Comparison of ENCODE assay signal across 1 cellular context in the genomic region with DNA sequence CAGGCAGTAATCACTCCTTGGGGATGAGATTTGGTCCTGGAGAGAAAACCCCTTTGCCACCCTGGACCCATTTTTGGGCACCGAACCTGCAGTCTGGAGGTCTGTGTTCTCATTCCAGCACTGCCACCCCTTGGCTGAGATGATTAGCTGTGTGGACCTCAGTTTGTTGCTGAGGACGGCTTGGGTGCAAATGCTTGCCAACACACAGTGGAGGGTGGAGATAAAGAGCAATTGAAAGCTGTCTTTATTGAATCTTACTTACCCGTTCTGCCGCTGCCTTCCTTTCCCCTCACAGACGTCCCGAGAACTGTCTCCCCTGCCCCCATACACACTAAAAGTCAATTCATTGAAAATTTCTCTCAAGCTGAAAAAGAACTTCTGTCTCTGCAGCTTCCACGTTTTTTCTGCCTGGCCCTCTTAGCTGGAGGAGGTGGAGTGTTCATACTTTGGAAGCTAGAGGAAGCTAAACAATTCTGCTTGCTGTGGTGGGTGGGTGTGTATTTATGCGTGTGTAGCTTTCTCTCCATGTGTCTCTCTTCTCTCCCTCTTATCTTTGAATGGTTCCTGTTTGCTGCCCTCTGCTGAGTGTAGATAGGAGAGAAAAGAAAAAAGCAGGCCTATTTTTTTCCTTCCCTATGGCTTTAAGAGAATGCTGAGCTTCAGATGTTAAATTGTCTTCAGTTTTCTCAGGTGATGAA.
TF ChIP-seq lines count a peak whose summit lies in the region.

No MANE protein-coding gene starts in this region.

TF ChIP-seq in GM23338, 12 proteins besides CTCF, POLR2A, EP300 and RAD21 (continued from another document):
- TF ChIP-seq, protein P1, sequence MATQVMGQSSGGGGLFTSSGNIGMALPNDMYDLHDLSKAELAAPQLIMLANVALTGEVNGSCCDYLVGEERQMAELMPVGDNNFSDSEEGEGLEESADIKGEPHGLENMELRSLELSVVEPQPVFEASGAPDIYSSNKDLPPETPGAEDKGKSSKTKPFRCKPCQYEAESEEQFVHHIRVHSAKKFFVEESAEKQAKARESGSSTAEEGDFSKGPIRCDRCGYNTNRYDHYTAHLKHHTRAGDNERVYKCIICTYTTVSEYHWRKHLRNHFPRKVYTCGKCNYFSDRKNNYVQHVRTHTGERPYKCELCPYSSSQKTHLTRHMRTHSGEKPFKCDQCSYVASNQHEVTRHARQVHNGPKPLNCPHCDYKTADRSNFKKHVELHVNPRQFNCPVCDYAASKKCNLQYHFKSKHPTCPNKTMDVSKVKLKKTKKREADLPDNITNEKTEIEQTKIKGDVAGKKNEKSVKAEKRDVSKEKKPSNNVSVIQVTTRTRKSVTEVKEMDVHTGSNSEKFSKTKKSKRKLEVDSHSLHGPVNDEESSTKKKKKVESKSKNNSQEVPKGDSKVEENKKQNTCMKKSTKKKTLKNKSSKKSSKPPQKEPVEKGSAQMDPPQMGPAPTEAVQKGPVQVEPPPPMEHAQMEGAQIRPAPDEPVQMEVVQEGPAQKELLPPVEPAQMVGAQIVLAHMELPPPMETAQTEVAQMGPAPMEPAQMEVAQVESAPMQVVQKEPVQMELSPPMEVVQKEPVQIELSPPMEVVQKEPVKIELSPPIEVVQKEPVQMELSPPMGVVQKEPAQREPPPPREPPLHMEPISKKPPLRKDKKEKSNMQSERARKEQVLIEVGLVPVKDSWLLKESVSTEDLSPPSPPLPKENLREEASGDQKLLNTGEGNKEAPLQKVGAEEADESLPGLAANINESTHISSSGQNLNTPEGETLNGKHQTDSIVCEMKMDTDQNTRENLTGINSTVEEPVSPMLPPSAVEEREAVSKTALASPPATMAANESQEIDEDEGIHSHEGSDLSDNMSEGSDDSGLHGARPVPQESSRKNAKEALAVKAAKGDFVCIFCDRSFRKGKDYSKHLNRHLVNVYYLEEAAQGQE (IDR thresholded peaks at IDR 0.05; ENCODE audit: unreplicated experiment), result no peak
- no peak for TF ChIP-seq JUNB (IDR thresholded peaks at IDR 0.05; ENCODE audit: unreplicated experiment)
- TF ChIP-seq NANOG (IDR thresholded peaks at IDR 0.05; ENCODE audit: borderline replicate concordance), result no peak
- TF ChIP-seq, protein P2, sequence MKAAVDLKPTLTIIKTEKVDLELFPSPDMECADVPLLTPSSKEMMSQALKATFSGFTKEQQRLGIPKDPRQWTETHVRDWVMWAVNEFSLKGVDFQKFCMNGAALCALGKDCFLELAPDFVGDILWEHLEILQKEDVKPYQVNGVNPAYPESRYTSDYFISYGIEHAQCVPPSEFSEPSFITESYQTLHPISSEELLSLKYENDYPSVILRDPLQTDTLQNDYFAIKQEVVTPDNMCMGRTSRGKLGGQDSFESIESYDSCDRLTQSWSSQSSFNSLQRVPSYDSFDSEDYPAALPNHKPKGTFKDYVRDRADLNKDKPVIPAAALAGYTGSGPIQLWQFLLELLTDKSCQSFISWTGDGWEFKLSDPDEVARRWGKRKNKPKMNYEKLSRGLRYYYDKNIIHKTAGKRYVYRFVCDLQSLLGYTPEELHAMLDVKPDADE (IDR thresholded peaks at IDR 0.05), result no peak
- no peak for TF ChIP-seq EZH2 (IDR thresholded peaks at IDR 0.05; ENCODE audit: low read depth, unreplicated experiment)
- TF ChIP-seq ZNF114 (CRISPR knock-in tag; IDR thresholded peaks at IDR 0.05), result no peak
- TF ChIP-seq EZH2phosphoT487 (IDR thresholded peaks at IDR 0.05; ENCODE audit: unreplicated experiment), result no peak
- TF ChIP-seq, protein P3, sequence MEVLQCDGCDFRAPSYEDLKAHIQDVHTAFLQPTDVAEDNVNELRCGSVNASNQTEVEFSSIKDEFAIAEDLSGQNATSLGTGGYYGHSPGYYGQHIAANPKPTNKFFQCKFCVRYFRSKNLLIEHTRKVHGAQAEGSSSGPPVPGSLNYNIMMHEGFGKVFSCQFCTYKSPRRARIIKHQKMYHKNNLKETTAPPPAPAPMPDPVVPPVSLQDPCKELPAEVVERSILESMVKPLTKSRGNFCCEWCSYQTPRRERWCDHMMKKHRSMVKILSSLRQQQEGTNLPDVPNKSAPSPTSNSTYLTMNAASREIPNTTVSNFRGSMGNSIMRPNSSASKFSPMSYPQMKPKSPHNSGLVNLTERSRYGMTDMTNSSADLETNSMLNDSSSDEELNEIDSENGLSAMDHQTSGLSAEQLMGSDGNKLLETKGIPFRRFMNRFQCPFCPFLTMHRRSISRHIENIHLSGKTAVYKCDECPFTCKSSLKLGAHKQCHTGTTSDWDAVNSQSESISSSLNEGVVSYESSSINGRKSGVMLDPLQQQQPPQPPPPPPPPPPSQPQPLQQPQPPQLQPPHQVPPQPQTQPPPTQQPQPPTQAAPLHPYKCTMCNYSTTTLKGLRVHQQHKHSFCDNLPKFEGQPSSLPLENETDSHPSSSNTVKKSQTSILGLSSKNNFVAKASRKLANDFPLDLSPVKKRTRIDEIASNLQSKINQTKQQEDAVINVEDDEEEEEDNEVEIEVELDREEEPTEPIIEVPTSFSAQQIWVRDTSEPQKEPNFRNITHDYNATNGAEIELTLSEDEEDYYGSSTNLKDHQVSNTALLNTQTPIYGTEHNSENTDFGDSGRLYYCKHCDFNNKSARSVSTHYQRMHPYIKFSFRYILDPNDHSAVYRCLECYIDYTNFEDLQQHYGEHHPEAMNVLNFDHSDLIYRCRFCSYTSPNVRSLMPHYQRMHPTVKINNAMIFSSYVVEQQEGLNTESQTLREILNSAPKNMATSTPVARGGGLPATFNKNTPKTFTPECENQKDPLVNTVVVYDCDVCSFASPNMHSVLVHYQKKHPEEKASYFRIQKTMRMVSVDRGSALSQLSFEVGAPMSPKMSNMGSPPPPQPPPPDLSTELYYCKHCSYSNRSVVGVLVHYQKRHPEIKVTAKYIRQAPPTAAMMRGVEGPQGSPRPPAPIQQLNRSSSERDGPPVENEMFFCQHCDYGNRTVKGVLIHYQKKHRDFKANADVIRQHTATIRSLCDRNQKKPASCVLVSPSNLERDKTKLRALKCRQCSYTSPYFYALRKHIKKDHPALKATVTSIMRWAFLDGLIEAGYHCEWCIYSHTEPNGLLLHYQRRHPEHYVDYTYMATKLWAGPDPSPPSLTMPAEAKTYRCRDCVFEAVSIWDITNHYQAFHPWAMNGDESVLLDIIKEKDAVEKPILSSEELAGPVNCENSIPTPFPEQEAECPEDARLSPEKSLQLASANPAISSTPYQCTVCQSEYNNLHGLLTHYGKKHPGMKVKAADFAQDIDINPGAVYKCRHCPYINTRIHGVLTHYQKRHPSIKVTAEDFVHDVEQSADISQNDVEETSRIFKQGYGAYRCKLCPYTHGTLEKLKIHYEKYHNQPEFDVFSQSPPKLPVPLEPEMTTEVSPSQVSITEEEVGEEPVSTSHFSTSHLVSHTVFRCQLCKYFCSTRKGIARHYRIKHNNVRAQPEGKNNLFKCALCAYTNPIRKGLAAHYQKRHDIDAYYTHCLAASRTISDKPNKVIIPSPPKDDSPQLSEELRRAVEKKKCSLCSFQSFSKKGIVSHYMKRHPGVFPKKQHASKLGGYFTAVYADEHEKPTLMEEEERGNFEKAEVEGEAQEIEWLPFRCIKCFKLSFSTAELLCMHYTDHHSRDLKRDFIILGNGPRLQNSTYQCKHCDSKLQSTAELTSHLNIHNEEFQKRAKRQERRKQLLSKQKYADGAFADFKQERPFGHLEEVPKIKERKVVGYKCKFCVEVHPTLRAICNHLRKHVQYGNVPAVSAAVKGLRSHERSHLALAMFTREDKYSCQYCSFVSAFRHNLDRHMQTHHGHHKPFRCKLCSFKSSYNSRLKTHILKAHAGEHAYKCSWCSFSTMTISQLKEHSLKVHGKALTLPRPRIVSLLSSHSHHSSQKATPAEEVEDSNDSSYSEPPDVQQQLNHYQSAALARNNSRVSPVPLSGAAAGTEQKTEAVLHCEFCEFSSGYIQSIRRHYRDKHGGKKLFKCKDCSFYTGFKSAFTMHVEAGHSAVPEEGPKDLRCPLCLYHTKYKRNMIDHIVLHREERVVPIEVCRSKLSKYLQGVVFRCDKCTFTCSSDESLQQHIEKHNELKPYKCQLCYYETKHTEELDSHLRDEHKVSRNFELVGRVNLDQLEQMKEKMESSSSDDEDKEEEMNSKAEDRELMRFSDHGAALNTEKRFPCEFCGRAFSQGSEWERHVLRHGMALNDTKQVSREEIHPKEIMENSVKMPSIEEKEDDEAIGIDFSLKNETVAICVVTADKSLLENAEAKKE (CRISPR knock-in tag; IDR thresholded peaks at IDR 0.05), result no peak
